16 cellular contexts compared by ENCODE assay signal in genomic region chr3:82293867-82294266, GRCh38.
DNase-seq lines count a peak whose midpoint lies in the region; ATAC-seq and TF ChIP-seq lines count a peak whose summit lies in the region.
"Had no signal": no experiment of that assay in that cellular context is flagged by ENCODE, and none has a peak within 500 bp of the region (broad histone marks: within the 10 kb centered on the region; RNA-seq: fewer than 3 reads in every experiment).

No MANE protein-coding gene starts in this region.

- no peaks in the 10 kb centered on the region for H3K36me3 ChIP-seq in adrenal gland (replicated peaks in 1 of 2)

- no peak overlapping the region for H3K27ac ChIP-seq in adrenal gland

- DNase-seq in adrenal gland: no peak
- DNase-seq in germinal center (ENCODE audit: low spot score): no peak
- no peak for DNase-seq in NCI-H1417 treated with DMSO at 0.1 percent for 48 hours (lab: John Stamatoyannopoulos, UW)
- DNase-seq in NCI-H1105 (lab: John Stamatoyannopoulos, UW): no peak
- DNase-seq: activated CD8-positive, alpha-beta memory T cell treated with anti-CD3 and anti-CD28 coated beads for 24 hours; cortex of kidney; DND-41; foreskin fibroblast; naive thymus-derived CD4-positive, alpha-beta T cell; NCI-H187; T-helper 2 cell had no signal

- TF ChIP-seq CTCF in adrenal gland (IDR thresholded peaks at IDR 0.05): no peak

- no peak overlapping the region for H3K4me3 ChIP-seq in adrenal gland

- intact Hi-C loops in adrenal gland (cut with DNase I): no loop called here

- H3K27me3 ChIP-seq in adrenal gland: no peaks in the 10 kb centered on the region

- ATAC-seq in GM18502 (IDR thresholded peaks at IDR 0.05; ENCODE audit: poor library complexity, unreplicated experiment) (peak; percentile 78), GM19468 (IDR thresholded peaks at IDR 0.05; ENCODE audit: extremely low read depth, unreplicated experiment) (peak; percentile 88), HG02884 (IDR thresholded peaks at IDR 0.05; ENCODE audit: unreplicated experiment) (peak; percentile 80), HG03460 (IDR thresholded peaks at IDR 0.05; ENCODE audit: unreplicated experiment) (peak; percentile 83)
- ATAC-seq: activated naive CD4-positive, alpha-beta T cell treated with anti-CD3 and anti-CD28 coated beads, Interleukin-2, amount 50 U/mL, for 72 hours; naive thymus-derived CD4-positive, alpha-beta T cell had no signal

- TF ChIP-seq POLR2A in adrenal gland (IDR thresholded peaks at IDR 0.05): no peak

- H3K4me1 ChIP-seq in adrenal gland (replicated peaks in 1 of 2): no peaks in the 10 kb centered on the region

- H3K9me3 ChIP-seq in adrenal gland (replicated peaks in 1 of 3): peaks cover 0 to 5% (median 0%) of the 10 kb centered on the region in 3 donors
